8 cellular contexts compared by ENCODE assay signal in the genomic region with DNA sequence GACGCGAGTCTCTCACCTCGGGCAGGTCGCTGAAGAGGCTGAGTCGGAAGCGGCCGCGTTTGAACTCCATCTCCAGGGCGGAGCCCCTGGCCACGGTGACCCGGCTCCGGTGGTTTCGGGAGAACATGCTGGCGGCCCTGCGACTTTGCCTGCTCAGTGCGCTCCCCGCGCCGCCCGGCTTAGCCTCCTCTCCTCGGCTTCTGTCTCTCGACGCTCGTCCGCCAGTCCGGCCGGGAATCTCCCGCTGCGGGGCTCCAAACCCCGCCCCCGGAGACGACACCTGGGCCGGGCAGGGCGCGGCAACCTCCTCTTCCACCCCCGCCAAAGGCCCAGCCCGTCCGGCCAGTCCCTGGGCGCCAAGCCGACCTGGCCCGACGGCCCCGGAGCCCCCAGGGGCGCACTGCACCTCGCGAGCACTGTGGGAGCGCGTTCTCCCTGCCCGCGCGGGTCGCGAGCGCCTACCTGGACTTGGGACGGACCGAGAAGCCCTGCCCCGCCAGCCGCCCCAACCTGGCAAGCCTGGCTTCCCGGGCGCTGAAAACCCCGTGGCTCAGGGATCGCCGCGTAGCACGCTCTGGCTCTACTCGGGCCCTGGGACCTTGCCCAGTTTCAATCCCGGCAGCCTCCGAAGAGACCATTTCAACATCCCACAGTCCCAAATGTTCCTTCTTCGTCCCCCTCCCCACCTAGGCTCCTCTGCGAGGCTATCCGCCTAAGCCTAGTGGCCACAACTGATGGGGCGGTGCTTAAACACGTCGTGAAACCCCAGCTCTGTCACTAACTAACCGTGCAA. TPM values are rescaled to one million over a fixed set of nuclear protein-coding genes. Genes with fewer than 3 reads are reported as not detected.
DNase-seq lines count a peak whose midpoint lies in the region; ATAC-seq and TF ChIP-seq lines count a peak whose summit lies in the region.

Gene RTKN, minus strand, starts transcription at position 248 of the 793 bp plus-strand sequence. Its CDS starts 121 bp downstream, at position 127.

- H3K9ac ChIP-seq in iPS-18a (ENCODE audit: low read length) (peak within 1 kb of the TSS; percentile 84), skeletal muscle satellite cell (ENCODE audit: low read depth, low read length) (peak within 1 kb of the TSS; percentile 84)

- H3K4me1 ChIP-seq in iPS-18a (ENCODE audit: control insufficient read depth, low read depth, low read length) (peaks cover 22% of the 10 kb centered on the region), skeletal muscle satellite cell (ENCODE audit: control insufficient read depth, insufficient read depth, low read length) (peaks cover 52% of the 10 kb centered on the region)

- H3K27me3 ChIP-seq in iPS-18a (ENCODE audit: control insufficient read depth, insufficient read depth, low read length) = no peaks in the 10 kb centered on the region
- peaks cover 19% of the 10 kb centered on the region for H3K27me3 ChIP-seq in skeletal muscle satellite cell (ENCODE audit: control insufficient read depth, insufficient read depth, low read length)

- peak within 1 kb of the TSS; percentile 54 for H3K27ac ChIP-seq in iPS-18a (ENCODE audit: low read length)

- in situ Hi-C loops in astrocyte of the cerebellum (cut with HindIII; ENCODE audit: low sequenced_read_pairs) = no loop called here

- peaks cover 4% of the 10 kb centered on the region for H3K36me3 ChIP-seq in iPS-18a (ENCODE audit: control insufficient read depth, low read depth, low read length)
- no peaks in the 10 kb centered on the region for H3K36me3 ChIP-seq in skeletal muscle satellite cell (ENCODE audit: insufficient read depth, low read length)

- peak within 1 kb of the TSS; percentile 54 for H3K4me3 ChIP-seq in astrocyte of the cerebellum (ENCODE audit: low read depth, low read length)
- H3K4me3 ChIP-seq in iPS-18a (ENCODE audit: low read length) = peak within 1 kb of the TSS; percentile 88
- H3K4me3 ChIP-seq in skeletal muscle satellite cell (ENCODE audit: low read length) = peak within 1 kb of the TSS; percentile 74

- DNase-seq in stimulated activated CD4-positive, alpha-beta T cell treated with anti-CD3 and anti-CD28 coated beads, Interleukin-15, amount 100 ng/mL, for 24 hours = peak; percentile 51
- DNase-seq in stimulated activated CD4-positive, alpha-beta T cell treated with anti-CD3 and anti-CD28 coated beads, Interleukin-4, amount 100 ng/mL, for 4 hours = no peak
- DNase-seq in NCI-H2171 (lab: John Stamatoyannopoulos, UW) (peak; percentile 14), astrocyte of the cerebellum (ENCODE audit: low read depth) (no peak), NAMALWA (ENCODE audit: low spot score) (no peak)

- TF ChIP-seq CTCF in astrocyte of the cerebellum (IDR thresholded peaks at IDR 0.05; ENCODE audit: low read depth, low read length, missing control alignments) = no peak

- H3K4me2 ChIP-seq in skeletal muscle satellite cell (ENCODE audit: low read length) = peak within 1 kb of the TSS; percentile 97

- no peak for ATAC-seq in HG02763 (IDR thresholded peaks at IDR 0.05; ENCODE audit: unreplicated experiment)

- H3K9me3 ChIP-seq in iPS-18a (ENCODE audit: control insufficient read depth, low read depth, low read length) (no peaks in the 10 kb centered on the region), skeletal muscle satellite cell (replicated peaks; ENCODE audit: low read length) (no peaks in the 10 kb centered on the region)

RNA-seq across cellular contexts. Expression of gene RTKN, which starts in this region (rescaled TPM):
- total RNA-seq in skeletal muscle satellite cell (2012; rRNA removed) = 6.8 and 7.6 TPM in 2 replicates

Comparison
In these comparisons a context has a peak if more than half of its experiments do, and no peak if none do; other contexts are left out.
1. DNase-seq: peak in stimulated activated CD4-positive, alpha-beta T cell treated with anti-CD3 and anti-CD28 coated beads, Interleukin-15, amount 100 ng/mL, for 24 hours (single experiment) and NCI-H2171 (single experiment); none in stimulated activated CD4-positive, alpha-beta T cell treated with anti-CD3 and anti-CD28 coated beads, Interleukin-4, amount 100 ng/mL, for 4 hours (0 of 2), astrocyte of the cerebellum (single experiment) and NAMALWA (single experiment).
2. Peak in every context shown above with its lines, with median percentiles within 50 percentile points of each other: H3K4me3 ChIP-seq.